Comparison of ENCODE assay signal across 21 cellular contexts in genomic region chr10:101601541-101601940, GRCh38. TPM values are rescaled to one million over a fixed set of nuclear protein-coding genes. Genes with fewer than 3 reads are reported as not detected.
DNase-seq lines count a peak whose midpoint lies in the region; ATAC-seq and TF ChIP-seq lines count a peak whose summit lies in the region.
"Had no signal": no experiment of that assay in that cellular context is flagged by ENCODE, and none has a peak within 500 bp of the region (broad histone marks: within the 10 kb centered on the region; RNA-seq: fewer than 3 reads in every experiment).

No MANE protein-coding gene starts in this region.

- peak; percentile 39 for DNase-seq in activated effector memory CD4-positive, alpha-beta T cell treated with anti-CD3 and anti-CD28 coated beads, Interleukin-2, amount 50 U/mL, for 16 hours
- no peak for DNase-seq in activated effector memory CD4-positive, alpha-beta T cell treated with Interleukin-2 at 50 U/mL for 16 hours
- DNase-seq in NCI-H345 treated with DMSO at 0.1 percent for 48 hours (lab: John Stamatoyannopoulos, UW; ENCODE audit: unreplicated experiment) (peak; percentile 27), chondrocyte (ENCODE audit: low spot score) (peak; percentile 32), spleen (peak; percentile 46), immature natural killer cell (no peak), WERI-Rb-1 (no peak)
- DNase-seq: activated CD4-positive, alpha-beta T cell treated with anti-CD3 and anti-CD28 coated beads, Interleukin-2, amount 50 U/mL, for 4 hours; activated naive CD4-positive, alpha-beta T cell treated with Interleukin-2 at 50 U/mL for 16 hours; DMS 273 treated with DMSO at 0.1 percent for 48 hours; IMR-90; mesendoderm; NCI-H2081 treated with DMSO at 0.1 percent for 48 hours; ovary; T-helper 1 cell had no signal

- H3K9me3 ChIP-seq in spleen (no peaks in the 10 kb centered on the region), WERI-Rb-1 (ENCODE audit: severe bottlenecking) (no peaks in the 10 kb centered on the region)
- H3K9me3 ChIP-seq: ovary, thoracic aorta had no signal

- peaks cover 0 to 31% (median 10%) of the 10 kb centered on the region in 6 donors for H3K36me3 ChIP-seq in spleen
- H3K36me3 ChIP-seq in WERI-Rb-1, result no peaks in the 10 kb centered on the region
- H3K36me3 ChIP-seq: ovary had no signal

- H3K4me3 Mint-ChIP-seq in chondrocyte (ENCODE audit: unreplicated experiment), result no peak overlapping the region
- no peak overlapping the region for H3K4me3 Mint-ChIP-seq in immature natural killer cell
- H3K4me3 Mint-ChIP-seq: naive thymus-derived CD8-positive, alpha-beta T cell; stimulated activated memory B cell treated with anti-CD40 and anti-IgM and Interleukin-4, amounts not matched to agents 10 μg/mL and 1 μg/mL and 100 μg/mL, for 72 hours had no signal

- H3K9me3 Mint-ChIP-seq in chondrocyte (ENCODE audit: low read depth), result no peaks in the 10 kb centered on the region
- no peaks in the 10 kb centered on the region for H3K9me3 Mint-ChIP-seq in immature natural killer cell
- H3K9me3 Mint-ChIP-seq: naive thymus-derived CD8-positive, alpha-beta T cell; stimulated activated memory B cell treated with anti-CD40 and anti-IgM and Interleukin-4, amounts not matched to agents 10 μg/mL and 1 μg/mL and 100 μg/mL, for 72 hours had no signal

- H3K36me3 Mint-ChIP-seq in chondrocyte (ENCODE audit: low read depth) (peaks cover 5% of the 10 kb centered on the region), immature natural killer cell (peaks cover 0 to 5% (median 2%) of the 10 kb centered on the region in 3 donors)

- H3K4me3 ChIP-seq in spleen (no peak overlapping the region), WERI-Rb-1 (ENCODE audit: low read depth, low read length) (no peak overlapping the region)
- H3K4me3 ChIP-seq: ovary, thoracic aorta had no signal

- TF ChIP-seq POLR2A in spleen (IDR thresholded peaks at IDR 0.05), result no peak

- H3K27me3 ChIP-seq in spleen (replicated peaks in 1 of 7), result no peaks in the 10 kb centered on the region
- H3K27me3 ChIP-seq in WERI-Rb-1 (ENCODE audit: insufficient read depth, low read depth, severe bottlenecking), result no peaks in the 10 kb centered on the region
- H3K27me3 ChIP-seq: ovary had no signal

- intact Hi-C loops in spleen (cut with DNase I; ENCODE audit: low total_unique reads), result loop anchor here (10.0 kb wide), 1 partner anchor 183 kb away; the partner anchor contains the start of gene NPM3

- no peaks in the 10 kb centered on the region for H3K4me1 ChIP-seq in spleen

- H3K27ac ChIP-seq in spleen (no peak overlapping the region), WERI-Rb-1 (no peak overlapping the region)
- H3K27ac ChIP-seq: ovary, thoracic aorta, VCaP had no signal

- H3K4me1 Mint-ChIP-seq in chondrocyte (ENCODE audit: low read depth) (no peaks in the 10 kb centered on the region), immature natural killer cell (no peaks in the 10 kb centered on the region)
- H3K4me1 Mint-ChIP-seq: stimulated activated memory B cell treated with anti-CD40 and anti-IgM and Interleukin-4, amounts not matched to agents 10 μg/mL and 1 μg/mL and 100 μg/mL, for 72 hours had no signal

- no peak for TF ChIP-seq CTCF in chondrocyte (IDR thresholded peaks at IDR 0.05)
- no peak for TF ChIP-seq CTCF in spleen (IDR thresholded peaks at IDR 0.05 in 8 of 11, conservative IDR thresholded peaks at IDR 0.05 in 3 of 11)
- no peak for TF ChIP-seq CTCF in WERI-Rb-1 (IDR thresholded peaks at IDR 0.05; ENCODE audit: low read depth, low read length)

- no peak overlapping the region for H3K27ac Mint-ChIP-seq in chondrocyte (ENCODE audit: unreplicated experiment)
- no peak overlapping the region for H3K27ac Mint-ChIP-seq in immature natural killer cell
- H3K27ac Mint-ChIP-seq: stimulated activated memory B cell treated with anti-CD40 and anti-IgM and Interleukin-4, amounts not matched to agents 10 μg/mL and 1 μg/mL and 100 μg/mL, for 72 hours had no signal

- ATAC-seq in GM18907 (IDR thresholded peaks at IDR 0.05; ENCODE audit: unreplicated experiment), result no peak
- ATAC-seq: naive thymus-derived CD8-positive, alpha-beta T cell; sciatic nerve; stimulated activated memory B cell treated with anti-CD40 and anti-IgM and Interleukin-4, amounts not matched to agents 10 μg/mL and 1 μg/mL and 100 μg/mL, for 72 hours had no signal

- H3K27me3 Mint-ChIP-seq in chondrocyte (ENCODE audit: low read depth) (no peaks in the 10 kb centered on the region), immature natural killer cell (ENCODE audit: low read depth in 3 of 3) (peaks cover 2 to 3% (median 2%) of the 10 kb centered on the region in 3 donors)
- H3K27me3 Mint-ChIP-seq: naive thymus-derived CD8-positive, alpha-beta T cell; stimulated activated memory B cell treated with anti-CD40 and anti-IgM and Interleukin-4, amounts not matched to agents 10 μg/mL and 1 μg/mL and 100 μg/mL, for 72 hours had no signal

- 43 to 68% (median 51%) methylated on average over 1 of the region's 1 CpG; no CpG with 5 or more reads in 1 of the 5 donors for WGBS in spleen, 5 donors

RNA-seq across cellular contexts. Expression of gene DPCD, which starts 13.4 kb away (rescaled TPM):
- total RNA-seq in chondrocyte (13.9 to 19.0 TPM (median 18.3 TPM) in 3 replicates), spleen (1 to 10 TPM; 3.2 to 9.6 (median 5.4) TPM)
- polyA plus RNA-seq in spleen (1 to 10 TPM; 3.2 to 4.5 (median 4.4) TPM), immature natural killer cell (1 to 10 TPM in 2 of 3 donors, not detected in 1; 2.1 to 2.8 TPM)

RNA-seq across cellular contexts. Expression of gene POLL, which starts 13.5 kb away (rescaled TPM):
- total RNA-seq in chondrocyte (21.2 to 31.0 TPM (median 23.4 TPM) in 3 replicates), spleen (10 to 100 TPM; 27.6 to 36.7 (median 28.9) TPM)
- polyA plus RNA-seq in spleen (10 to 100 TPM; 22.3 to 40.3 (median 39.0) TPM), immature natural killer cell (10 to 100 TPM; 11.7 to 15.5 (median 12.2) TPM)

Comparison
In these comparisons a context has a peak if more than half of its experiments do, and no peak if none do; other contexts are left out.
1. DNase-seq: peak in activated effector memory CD4-positive, alpha-beta T cell treated with anti-CD3 and anti-CD28 coated beads, Interleukin-2, amount 50 U/mL, for 16 hours (single experiment), NCI-H345 treated with DMSO at 0.1 percent for 48 hours (single experiment), chondrocyte (single experiment) and spleen (single experiment); none in activated effector memory CD4-positive, alpha-beta T cell treated with Interleukin-2 at 50 U/mL for 16 hours (single experiment), immature natural killer cell (0 of 3) and WERI-Rb-1 (single experiment).